Comparison of ENCODE assay signal across 8 cellular contexts in genomic region chr15:55279746-55280351, GRCh38. TPM values are rescaled to one million over a fixed set of nuclear protein-coding genes. Genes with fewer than 3 reads are reported as not detected.
DNase-seq lines count a peak whose midpoint lies in the region; ATAC-seq and TF ChIP-seq lines count a peak whose summit lies in the region.

No MANE protein-coding gene starts in this region.

- ATAC-seq in GM21423 (IDR thresholded peaks at IDR 0.05; ENCODE audit: unreplicated experiment) (peak; percentile 75), left ventricle myocardium superior (no peak)

- TF ChIP-seq CTCF in Calu3 (IDR thresholded peaks at IDR 0.05; ENCODE audit: unreplicated experiment) (no peak), fibroblast of mammary gland (conservative IDR thresholded peaks at IDR 0.05; ENCODE audit: control insufficient read depth, insufficient read depth, low read depth, low read length) (no peak)

- no peaks in the 10 kb centered on the region for H3K36me3 Mint-ChIP-seq in Calu3 (ENCODE audit: insufficient read depth, unreplicated experiment)

- CTCF ChIA-PET in Calu3 (lab: Charles Lee), result interaction anchor here (0.6 kb wide), 1 partner anchor 27 kb away, joined by 3 read pairs; no protein-coding TSS in a partner anchor

- peaks cover 34% of the 10 kb centered on the region for H3K4me1 Mint-ChIP-seq in Calu3 (ENCODE audit: low read depth, unreplicated experiment)

- H3K4me3 Mint-ChIP-seq in Calu3 (ENCODE audit: low read depth, unreplicated experiment), result no peak overlapping the region

- H3K27ac Mint-ChIP-seq in Calu3 (ENCODE audit: unreplicated experiment), result peak overlapping the region; percentile 29

- H3K4me3 ChIP-seq in fibroblast of mammary gland (ENCODE audit: control insufficient read depth, low read depth, low read length), result no peak overlapping the region

- no peaks in the 10 kb centered on the region for H3K9me3 Mint-ChIP-seq in Calu3 (ENCODE audit: low read depth, unreplicated experiment)

- intact Hi-C loops in Calu3 (cut with micrococcal nuclease; ENCODE audit: unreplicated experiment), result loop anchor here (10.0 kb wide), 1 partner anchor 1315 kb away; no protein-coding TSS in a partner anchor
- intact Hi-C loops in left ventricle myocardium superior (cut with micrococcal nuclease), result no loop called here

- no TSS peak for BruUV-seq in Calu3 (replicated peaks; lab: Mats Ljungman, UMichigan)

- H3K27me3 Mint-ChIP-seq in Calu3 (ENCODE audit: unreplicated experiment), result no peaks in the 10 kb centered on the region

- DNase-seq in Calu3, result peak; percentile 47
- DNase-seq in HS-27A (ENCODE audit: low read depth), result peak; percentile 30
- peak; percentile 67 for DNase-seq in activated CD4-positive, alpha-beta T cell treated with anti-CD3 and anti-CD28 coated beads for 48 hours
- peak; percentile 98 for DNase-seq in fibroblast of mammary gland (ENCODE audit: low read depth)
- DNase-seq in stimulated activated CD8-positive, alpha-beta memory T cell treated with anti-CD3 and anti-CD28 coated beads, Interleukin-15, amount 100 ng/mL, for 4 hours (ENCODE audit: low read depth in 2 of 2), result peak; percentile 16 to 45
- no peak for DNase-seq in pons (ENCODE audit: low spot score)
- no peak for DNase-seq in left ventricle myocardium superior

RNA-seq across cellular contexts. Expression of gene RAB27A, which starts 9.8 kb away (rescaled TPM):
- total RNA-seq in Calu3 (2022), result 25.1 and 28.9 TPM in 2 replicates
- 5.7 TPM for total RNA-seq in left ventricle myocardium superior

RNA-seq across cellular contexts. Expression of gene PIGBOS1, which starts 39.1 kb away (rescaled TPM):
- total RNA-seq in Calu3 (2022) (16.6 and 17.1 TPM in 2 replicates), left ventricle myocardium superior (6.3 TPM)

RNA-seq across cellular contexts. Expression of gene PIGB, which starts 39.2 kb away (rescaled TPM):
- total RNA-seq in Calu3 (2022), result 17.5 and 23.5 TPM in 2 replicates
- total RNA-seq in left ventricle myocardium superior, result 4.2 TPM

Comparison
In these comparisons a context has a peak if more than half of its experiments do, and no peak if none do; other contexts are left out.
1. DNase-seq: peak in Calu3 (single experiment), HS-27A (single experiment), activated CD4-positive, alpha-beta T cell treated with anti-CD3 and anti-CD28 coated beads for 48 hours (single experiment), fibroblast of mammary gland (single experiment) and stimulated activated CD8-positive, alpha-beta memory T cell treated with anti-CD3 and anti-CD28 coated beads, Interleukin-15, amount 100 ng/mL, for 4 hours (2 of 2); none in pons (single experiment) and left ventricle myocardium superior (single experiment).